ENCODE assay signal across 9 cellular contexts in genomic region chr15:76190767-76191538, GRCh38.
DNase-seq lines count a peak whose midpoint lies in the region; ATAC-seq and TF ChIP-seq lines count a peak whose summit lies in the region.
"Had no signal": no experiment of that assay in that cellular context is flagged by ENCODE, and none has a peak within 500 bp of the region (broad histone marks: within the 10 kb centered on the region; RNA-seq: fewer than 3 reads in every experiment).

No MANE protein-coding gene starts in this region.

- peaks cover 12% of the 10 kb centered on the region for H3K4me1 Mint-ChIP-seq in activated naive CD8-positive, alpha-beta T cell treated with anti-CD3 and anti-CD28 coated beads, Interleukin-2, amount 50 U/mL, for 24 hours

- H3K36me3 ChIP-seq in HEK293 (ENCODE audit: control insufficient read depth in 2 of 2, insufficient read depth in 1 of 2, low read length in 2 of 2): no peaks in the 10 kb centered on the region

- no peaks in the 10 kb centered on the region for H3K9me3 ChIP-seq in HEK293 (ENCODE audit: control insufficient read depth, insufficient read depth, low read depth, low read length)

- intact Hi-C loops in left cardiac atrium (cut with DNase I): no loop called here

- DNase-seq in GM03348 (ENCODE audit: low spot score): peak; percentile 92
- peak; percentile 86 for DNase-seq in NB4 (ENCODE audit: low read depth)
- DNase-seq in T-helper 1 cell: peak in 4 of 5 donors; percentile 40 to 76 (median 48)
- peak; percentile 82 for DNase-seq in activated naive CD8-positive, alpha-beta T cell treated with anti-CD3 and anti-CD28 coated beads, Interleukin-2, amount 50 U/mL, for 24 hours
- peak; percentile 84 for DNase-seq in left cardiac atrium
- peak; percentile 90 for DNase-seq in retina
- no peak for DNase-seq in mesenteric fat pad (ENCODE audit: low spot score)

- H3K27ac Mint-ChIP-seq in activated naive CD8-positive, alpha-beta T cell treated with anti-CD3 and anti-CD28 coated beads, Interleukin-2, amount 50 U/mL, for 24 hours: no peak overlapping the region
- H3K27ac Mint-ChIP-seq: stimulated activated naive CD8-positive, alpha-beta T cell treated with anti-CD3 and anti-CD28 coated beads, Interleukin-15, Interleukin-2, amounts not matched to agents 100 ng/mL and 50 ng/mL, for 24 hours had no signal

- CTCF ChIA-PET in HEK293 (lab: Yijun Ruan, JAX): interaction anchor here (0.6 to 2.4 kb wide), 35 partner anchors 10 to 1645 kb away, joined by 3 to 24 read pairs (median 3); no protein-coding TSS in a partner anchor

- H3K4me3 ChIP-seq in HEK293 (ENCODE audit: low read depth, low read length): no peak overlapping the region
- H3K4me3 ChIP-seq in NB4 (ENCODE audit: low read depth, low read length): peak overlapping the region; percentile 18

- POLR2A ChIA-PET in HEK293 (lab: Yijun Ruan, JAX): interaction anchor here (2.0 kb wide), 1 partner anchor 26 kb away, joined by 4 read pairs; no protein-coding TSS in a partner anchor

- no peak for TF ChIP-seq POLR2A in NB4 (IDR thresholded peaks at IDR 0.05; ENCODE audit: extremely low read depth, insufficient read length)

- TF ChIP-seq CTCF in HEK293 (tag by site-specific recombination; IDR thresholded peaks at IDR 0.05) (peak; percentile 94), NB4 (IDR thresholded peaks at IDR 0.05; ENCODE audit: low read depth, low read length) (peak; percentile 90)

- H3K27ac ChIP-seq in HEK293 (ENCODE audit: extremely low read depth, low read depth, low read length): peak overlapping the region; percentile 33; the same call in 1 of the 2 replicates

- H3K4me3 Mint-ChIP-seq in activated naive CD8-positive, alpha-beta T cell treated with anti-CD3 and anti-CD28 coated beads, Interleukin-2, amount 50 U/mL, for 24 hours: no peak overlapping the region
- H3K4me3 Mint-ChIP-seq: stimulated activated naive CD8-positive, alpha-beta T cell treated with anti-CD3 and anti-CD28 coated beads, Interleukin-15, Interleukin-2, amounts not matched to agents 100 ng/mL and 50 ng/mL, for 24 hours had no signal

- peaks cover 3% of the 10 kb centered on the region for H3K4me1 ChIP-seq in HEK293 (ENCODE audit: control insufficient read depth, insufficient read depth, low read length)

- H3K9me3 Mint-ChIP-seq in activated naive CD8-positive, alpha-beta T cell treated with anti-CD3 and anti-CD28 coated beads, Interleukin-2, amount 50 U/mL, for 24 hours: no peaks in the 10 kb centered on the region
- H3K9me3 Mint-ChIP-seq: stimulated activated naive CD8-positive, alpha-beta T cell treated with anti-CD3 and anti-CD28 coated beads, Interleukin-15, Interleukin-2, amounts not matched to agents 100 ng/mL and 50 ng/mL, for 24 hours had no signal

- H3K36me3 Mint-ChIP-seq in activated naive CD8-positive, alpha-beta T cell treated with anti-CD3 and anti-CD28 coated beads, Interleukin-2, amount 50 U/mL, for 24 hours (ENCODE audit: low read depth): no peaks in the 10 kb centered on the region

- peak; percentile 88 for ATAC-seq in activated naive CD8-positive, alpha-beta T cell treated with anti-CD3 and anti-CD28 coated beads, Interleukin-2, amount 50 U/mL, for 24 hours
- ATAC-seq in left cardiac atrium: peak; percentile 88 to 91

- H3K27me3 Mint-ChIP-seq in activated naive CD8-positive, alpha-beta T cell treated with anti-CD3 and anti-CD28 coated beads, Interleukin-2, amount 50 U/mL, for 24 hours: peaks cover 39% of the 10 kb centered on the region

TF ChIP-seq in HEK293, 187 proteins besides CTCF, POLR2A, EP300 and RAD21:
- TF ChIP-seq GFI1B (tag by site-specific recombination; IDR thresholded peaks at IDR 0.05): no peak
- peak; percentile 82 for TF ChIP-seq ZNF654 (tag by site-specific recombination; IDR thresholded peaks at IDR 0.05; ENCODE audit: low read depth)
- TF ChIP-seq ZBTB26 (tag by site-specific recombination; optimal IDR thresholded peaks at IDR 0.05): peak; percentile 56
- TF ChIP-seq ZNF394 (tag by site-specific recombination; IDR thresholded peaks at IDR 0.05; ENCODE audit: borderline replicate concordance): no peak
- no peak for TF ChIP-seq ZNF10 (tag by site-specific recombination; IDR thresholded peaks at IDR 0.05)
- peak; percentile 69; the same call in 1 of the 2 replicates for TF ChIP-seq ZSCAN30 (tag by site-specific recombination; IDR thresholded peaks at IDR 0.05)
- no peak for TF ChIP-seq ZNF391 (tag by site-specific recombination; IDR thresholded peaks at IDR 0.05; ENCODE audit: borderline replicate concordance, low read depth)
- 0 out of 2 replicates have a peak, but pooled peaks have one; percentile 32 for TF ChIP-seq ZFP37 (tag by site-specific recombination; IDR thresholded peaks at IDR 0.05)
- TF ChIP-seq, protein P1, sequence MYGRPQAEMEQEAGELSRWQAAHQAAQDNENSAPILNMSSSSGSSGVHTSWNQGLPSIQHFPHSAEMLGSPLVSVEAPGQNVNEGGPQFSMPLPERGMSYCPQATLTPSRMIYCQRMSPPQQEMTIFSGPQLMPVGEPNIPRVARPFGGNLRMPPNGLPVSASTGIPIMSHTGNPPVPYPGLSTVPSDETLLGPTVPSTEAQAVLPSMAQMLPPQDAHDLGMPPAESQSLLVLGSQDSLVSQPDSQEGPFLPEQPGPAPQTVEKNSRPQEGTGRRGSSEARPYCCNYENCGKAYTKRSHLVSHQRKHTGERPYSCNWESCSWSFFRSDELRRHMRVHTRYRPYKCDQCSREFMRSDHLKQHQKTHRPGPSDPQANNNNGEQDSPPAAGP (tag by site-specific recombination; IDR thresholded peaks at IDR 0.05): 0 out of 2 replicates have a peak, but pooled peaks have one; percentile 20
- no peak for TF ChIP-seq ZNF280D (tag by site-specific recombination; IDR thresholded peaks at IDR 0.05)
- no peak for TF ChIP-seq ZEB2 (tag by site-specific recombination; IDR thresholded peaks at IDR 0.05)
- no peak for TF ChIP-seq ZNF404 (tag by site-specific recombination; IDR thresholded peaks at IDR 0.05)
- TF ChIP-seq, protein P2, sequence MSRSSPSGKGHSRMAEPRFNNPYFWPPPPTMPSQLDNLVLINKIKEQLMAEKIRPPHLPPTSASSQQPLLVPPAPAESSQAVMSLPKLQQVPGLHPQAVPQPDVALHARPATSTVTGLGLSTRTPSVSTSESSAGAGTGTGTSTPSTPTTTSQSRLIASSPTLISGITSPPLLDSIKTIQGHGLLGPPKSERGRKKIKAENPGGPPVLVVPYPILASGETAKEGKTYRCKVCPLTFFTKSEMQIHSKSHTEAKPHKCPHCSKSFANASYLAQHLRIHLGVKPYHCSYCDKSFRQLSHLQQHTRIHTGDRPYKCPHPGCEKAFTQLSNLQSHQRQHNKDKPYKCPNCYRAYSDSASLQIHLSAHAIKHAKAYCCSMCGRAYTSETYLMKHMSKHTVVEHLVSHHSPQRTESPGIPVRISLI (tag by site-specific recombination; IDR thresholded peaks at IDR 0.05): no peak
- TF ChIP-seq ZNF24 (tag by site-specific recombination; IDR thresholded peaks at IDR 0.05): no peak
TF ChIP-seq in HEK293: peak in this region for 5.
